ENCODE assay signal across 8 cellular contexts in the genomic region with DNA sequence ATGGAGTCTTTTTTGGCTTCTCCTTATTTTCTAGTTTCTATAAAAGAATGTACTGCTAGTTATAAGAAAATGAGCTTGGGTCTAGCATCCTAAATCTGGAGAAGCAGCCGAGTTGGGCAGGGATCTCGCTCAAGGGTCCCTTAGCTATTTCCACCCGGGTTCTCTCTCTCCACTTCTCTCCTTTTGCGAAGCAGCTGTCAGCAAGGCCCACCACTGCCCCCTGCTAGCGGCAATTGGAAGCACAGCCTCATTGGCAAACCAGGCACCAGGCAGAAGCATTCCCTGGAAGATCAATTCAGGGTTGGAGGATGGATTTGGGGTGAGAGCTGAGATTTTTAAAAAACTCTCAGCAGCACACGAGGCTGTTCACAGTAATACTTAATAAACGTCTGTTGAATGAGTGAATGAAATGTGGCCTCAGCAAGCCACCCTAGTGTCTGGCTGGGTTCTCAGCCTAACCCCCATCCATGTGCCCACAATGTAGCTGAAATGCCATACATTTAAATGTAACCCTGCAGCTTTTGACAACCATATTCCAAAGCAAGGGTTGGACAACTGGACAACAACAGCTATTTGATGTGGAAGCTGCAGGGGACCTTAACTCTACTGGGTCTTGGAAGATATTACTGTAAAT.
A peak's percentile ranks its signal among the peaks of the same experiment; 100 is the strongest.
DNase-seq lines count a peak whose midpoint lies in the region; ATAC-seq and TF ChIP-seq lines count a peak whose summit lies in the region.

No MANE protein-coding gene starts in this region.

- no peak overlapping the region for H3K4me3 ChIP-seq in NB4 (ENCODE audit: low read depth, low read length)
- H3K4me3 ChIP-seq in astrocyte of the spinal cord (ENCODE audit: low read depth, low read length), result no peak overlapping the region

- ATAC-seq in GM21381 (IDR thresholded peaks at IDR 0.05; ENCODE audit: unreplicated experiment), result peak; percentile 47
- ATAC-seq in GM19035 (IDR thresholded peaks at IDR 0.05; ENCODE audit: unreplicated experiment), result no peak

- in situ Hi-C loops in astrocyte of the spinal cord (cut with HindIII; ENCODE audit: low sequenced_read_pairs), result no loop called here

- TF ChIP-seq CTCF in NB4 (IDR thresholded peaks at IDR 0.05; ENCODE audit: low read depth, low read length) (peak; percentile 87), astrocyte of the spinal cord (IDR thresholded peaks at IDR 0.05; ENCODE audit: low read depth, low read length) (peak; percentile 99)

- peak; percentile 81 for DNase-seq in Ammon's horn (ENCODE audit: low spot score)
- peak; percentile 66 for DNase-seq in NB4 (ENCODE audit: low read depth)
- peak; percentile 74 for DNase-seq in UCSD-AML1 (lab: John Stamatoyannopoulos, UW; ENCODE audit: unreplicated experiment)
- peak; percentile 59 for DNase-seq in astrocyte of the spinal cord (ENCODE audit: low read depth, low spot score)
- DNase-seq in iPS DF 4.7 (ENCODE audit: extremely low read depth, low spot score), result peak; percentile 28
- DNase-seq in stimulated activated CD4-positive, alpha-beta T cell treated with anti-CD3 and anti-CD28 coated beads, Interleukin-12 subunit alpha, Interleukin-12 subunit beta, amount 100 ng/mL, for 24 hours (ENCODE audit: low read depth in 2 of 2), result peak; percentile 65 to 71

- no peak for TF ChIP-seq POLR2A in NB4 (IDR thresholded peaks at IDR 0.05; ENCODE audit: extremely low read depth, insufficient read length)

Comparison
In these comparisons a context has a peak if more than half of its experiments do, and no peak if none do; other contexts are left out.
1. DNase-seq: peak in every context shown above with its lines; median percentile 81 in Ammon's horn; 74 in UCSD-AML1; 68 in stimulated activated CD4-positive, alpha-beta T cell treated with anti-CD3 and anti-CD28 coated beads, Interleukin-12 subunit alpha, Interleukin-12 subunit beta, amount 100 ng/mL, for 24 hours; 66 in NB4; 59 in astrocyte of the spinal cord; 28 in iPS DF 4.7.